In the genomic region with DNA sequence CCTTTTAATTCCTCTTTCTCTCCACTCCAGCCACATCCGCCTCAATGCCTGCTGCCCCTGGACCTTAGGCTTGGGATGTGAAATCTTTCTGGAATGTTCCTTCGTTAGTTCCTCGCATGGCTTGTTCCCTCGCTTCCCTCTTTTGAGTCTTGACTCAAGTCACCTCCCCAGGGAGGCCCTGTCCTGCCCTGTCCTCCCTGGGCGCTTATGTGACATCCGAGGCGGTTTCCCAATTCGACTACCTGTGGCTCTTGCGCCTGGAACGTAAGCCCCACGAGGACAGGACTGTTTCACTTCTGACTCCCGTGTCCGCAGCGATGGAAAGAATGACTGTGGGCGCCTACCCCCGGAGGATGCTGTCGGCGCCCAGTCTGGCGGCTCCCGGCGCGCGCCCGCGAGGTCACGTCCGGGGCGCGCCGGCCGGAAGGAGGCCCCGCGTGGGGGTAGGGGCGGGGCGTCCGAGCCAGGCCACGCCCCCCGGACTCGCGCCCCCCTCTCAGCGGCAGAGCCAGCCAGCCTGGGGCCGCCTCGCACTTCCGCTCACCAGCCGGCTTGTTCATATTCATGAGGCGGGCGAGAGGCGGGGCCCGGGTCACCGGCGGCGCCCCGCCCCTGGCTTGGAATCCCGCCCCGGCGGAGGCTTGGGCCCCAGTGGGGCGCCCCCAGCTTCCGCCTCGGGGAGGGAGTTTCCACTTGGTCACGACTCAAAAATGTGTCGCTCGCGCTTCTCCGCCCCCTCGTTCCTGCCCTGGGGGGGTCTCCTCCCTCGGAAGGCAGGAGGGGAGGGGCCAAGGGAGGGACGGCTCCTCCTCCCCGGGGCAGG, we compare ENCODE assay signal across 8 cellular contexts. TPM values are rescaled to one million over a fixed set of nuclear protein-coding genes. Genes with fewer than 3 reads are reported as not detected.
A peak's percentile ranks its signal among the peaks of the same experiment; 100 is the strongest.
DNase-seq lines count a peak whose midpoint lies in the region; ATAC-seq, FAIRE-seq and TF ChIP-seq lines count a peak whose summit lies in the region.

No MANE protein-coding gene starts in this region.

- H3K27me3 ChIP-seq in Caco-2 (replicated peaks; ENCODE audit: control insufficient read depth, insufficient read depth, low read length), result no peaks in the 10 kb centered on the region
- no peaks in the 10 kb centered on the region for H3K27me3 ChIP-seq in Panc1 (ENCODE audit: control insufficient read depth, insufficient read depth, low read length)

- peak; percentile 97 to 98 for DNase-seq in Caco-2
- peak; percentile 74 for DNase-seq in HTR-8/SVneo (ENCODE audit: insufficient read length, low spot score)
- DNase-seq in Panc1 (ENCODE audit: low read depth, low spot score), result no peak
- DNase-seq in activated T-helper 1 cell treated with Interleukin-2 at 50 U/mL for 16 hours (ENCODE audit: low read depth), result peak; percentile 95
- DNase-seq in fibroblast of mammary gland (ENCODE audit: low read depth), result peak; percentile 87
- DNase-seq in natural killer cell, result peak; percentile 98
- DNase-seq in stimulated activated naive CD4-positive, alpha-beta T cell (lab: John Stamatoyannopoulos, UW), result peak; percentile 94 to 97 (median 96)

- H3K9me3 ChIP-seq in Caco-2 (no peaks in the 10 kb centered on the region), Panc1 (ENCODE audit: control insufficient read depth, insufficient read depth, low read depth, low read length) (no peaks in the 10 kb centered on the region)

- H3K36me3 Mint-ChIP-seq in Caco-2 (ENCODE audit: insufficient read depth, unreplicated experiment) (peaks cover 14% of the 10 kb centered on the region), natural killer cell (no peaks in the 10 kb centered on the region)

- H3K4me3 ChIP-seq in Caco-2 (ENCODE audit: low read depth, low read length) (peak overlapping the region; percentile 78), Panc1 (ENCODE audit: low read depth in 2 of 2, low read length in 2 of 2) (peak overlapping the region; percentile 43 to 58), fibroblast of mammary gland (ENCODE audit: control insufficient read depth, low read depth, low read length) (peak overlapping the region; percentile 61)

- no peaks in the 10 kb centered on the region for H3K36me3 ChIP-seq in Caco-2 (ENCODE audit: control insufficient read depth, insufficient read depth, low read length)
- no peaks in the 10 kb centered on the region for H3K36me3 ChIP-seq in Panc1 (ENCODE audit: control insufficient read depth, insufficient read depth, low read length)

- TF ChIP-seq CTCF in Caco-2 (IDR thresholded peaks at IDR 0.05; ENCODE audit: insufficient read depth in 1 of 2, low read depth in 1 of 2, low read length in 1 of 2, severe bottlenecking in 1 of 2, unreplicated experiment in 1 of 2) (no peak), Panc1 (IDR thresholded peaks at IDR 0.05) (no peak), fibroblast of mammary gland (conservative IDR thresholded peaks at IDR 0.05; ENCODE audit: control insufficient read depth, insufficient read depth, low read depth, low read length) (no peak), natural killer cell (IDR thresholded peaks at IDR 0.05) (no peak)

- POLR2A ChIA-PET in Caco-2 (lab: Charles Lee), result interaction anchor here (0.7 to 1.3 kb wide), 5 partner anchors 24 to 53 kb away, joined by 3 to 4 read pairs (median 3); a partner anchor contains a TSS
- POLR2A ChIA-PET in Panc1 (lab: Charles Lee), result interaction anchor here (0.6 kb wide), 1 partner anchor 12 kb away, joined by 7 read pairs; no protein-coding TSS in a partner anchor

- no peaks in the 10 kb centered on the region for H3K9me3 Mint-ChIP-seq in Caco-2 (ENCODE audit: unreplicated experiment)
- H3K9me3 Mint-ChIP-seq in natural killer cell, result no peaks in the 10 kb centered on the region

- intact Hi-C loops in Caco-2 (cut with micrococcal nuclease; ENCODE audit: unreplicated experiment) (loop anchor here (1.0 to 2.0 kb wide), 2 partner anchors 8 to 35 kb away; a partner anchor contains a TSS), Panc1 (cut with micrococcal nuclease; ENCODE audit: unreplicated experiment) (no loop called here), natural killer cell (cut with micrococcal nuclease) (loop anchor here (1.0 to 2.0 kb wide), 2 partner anchors 21 to 54 kb away; no protein-coding TSS in a partner anchor)

- H3K4me1 ChIP-seq in Caco-2 (peaks cover 14% of the 10 kb centered on the region), Panc1 (ENCODE audit: control insufficient read depth, insufficient read depth, low read length) (peaks cover 19% of the 10 kb centered on the region)

- H3K27me3 Mint-ChIP-seq in Caco-2 (ENCODE audit: insufficient read depth, unreplicated experiment), result no peaks in the 10 kb centered on the region
- no peaks in the 10 kb centered on the region for H3K27me3 Mint-ChIP-seq in natural killer cell (ENCODE audit: low read depth in 2 of 2)

- CTCF ChIA-PET in Caco-2 (lab: Charles Lee) (interaction anchor here (0.6 to 1.4 kb wide), 3 partner anchors 9 to 34 kb away, joined by 3 to 6 read pairs (median 3); a partner anchor contains a TSS), Panc1 (lab: Charles Lee) (interaction anchor here (0.6 kb wide), 1 partner anchor 18 kb away, joined by 9 read pairs; no protein-coding TSS in a partner anchor)

- H3K4me3 Mint-ChIP-seq in Caco-2 (ENCODE audit: unreplicated experiment) (peak overlapping the region; percentile 84), natural killer cell (peak overlapping the region; percentile 96)

- H3K27ac Mint-ChIP-seq in Caco-2 (ENCODE audit: unreplicated experiment) (peak overlapping the region; percentile 84), natural killer cell (peak overlapping the region; percentile 97 to 99)

- no TSS peak for BruUV-seq in Caco-2 (replicated peaks; lab: Mats Ljungman, UMichigan)
- no TSS peak for BruUV-seq in Panc1 (replicated peaks; lab: Mats Ljungman, UMichigan)

- H3K27ac ChIP-seq in Panc1 (ENCODE audit: low read length), result peak overlapping the region; percentile 87

- peak; percentile 23 for FAIRE-seq in HTR-8/SVneo (lab: Jason Lieb, UNC)

- H3K4me1 Mint-ChIP-seq in Caco-2 (ENCODE audit: low read depth, unreplicated experiment) (peaks cover 6% of the 10 kb centered on the region), natural killer cell (peaks cover 12 to 19% of the 10 kb centered on the region in 2 donors)

- ATAC-seq in GM21381 (IDR thresholded peaks at IDR 0.05; ENCODE audit: unreplicated experiment), result peak; percentile 88
- peak; percentile 86 for ATAC-seq in Panc1
- ATAC-seq in natural killer cell, result peak; percentile 88 to 97 (median 89)

- in situ Hi-C loops in Panc1 (cut with HindIII; ENCODE audit: low pct_unique_long_range_greater_than_20kb, low sequenced_read_pairs), result no loop called here

RNA-seq across cellular contexts. Expression of a gene that starts 8.4 kb away (rescaled TPM):
- 12.3 and 13.1 TPM in 2 replicates for total RNA-seq in Caco-2 (2022)
- total RNA-seq in Panc1 (2021; ENCODE audit: unreplicated experiment), result 87.3 TPM
- polyA plus RNA-seq in Panc1 (2012; ENCODE audit: insufficient read length), result 78.7 TPM
- total RNA-seq in natural killer cell, result under 1 TPM in 2 of 3 donors, not detected in 1; 0.05 to 0.35 TPM

RNA-seq across cellular contexts. Expression of a gene that starts 34.6 kb away (rescaled TPM):
- total RNA-seq in Caco-2 (2022) (22.6 and 24.6 TPM in 2 replicates), Panc1 (2021; ENCODE audit: unreplicated experiment) (11.1 TPM), natural killer cell (1 to 10 TPM; 6.5 to 9.6 (median 8.9) TPM)
- polyA plus RNA-seq in Panc1 (2012; ENCODE audit: insufficient read length), result 18.7 TPM

RNA-seq across cellular contexts. Expression of a gene that starts 43.7 kb away (rescaled TPM):
- total RNA-seq in Caco-2 (2022) (74.1 and 76.5 TPM in 2 replicates), Panc1 (2021; ENCODE audit: unreplicated experiment) (104 TPM), natural killer cell (10 to 100 TPM; 29.4 to 42.7 (median 39.0) TPM)
- polyA plus RNA-seq in Panc1 (2012; ENCODE audit: insufficient read length), result 105 TPM
